1 cellular context compared by ENCODE assay signal in the genomic region with DNA sequence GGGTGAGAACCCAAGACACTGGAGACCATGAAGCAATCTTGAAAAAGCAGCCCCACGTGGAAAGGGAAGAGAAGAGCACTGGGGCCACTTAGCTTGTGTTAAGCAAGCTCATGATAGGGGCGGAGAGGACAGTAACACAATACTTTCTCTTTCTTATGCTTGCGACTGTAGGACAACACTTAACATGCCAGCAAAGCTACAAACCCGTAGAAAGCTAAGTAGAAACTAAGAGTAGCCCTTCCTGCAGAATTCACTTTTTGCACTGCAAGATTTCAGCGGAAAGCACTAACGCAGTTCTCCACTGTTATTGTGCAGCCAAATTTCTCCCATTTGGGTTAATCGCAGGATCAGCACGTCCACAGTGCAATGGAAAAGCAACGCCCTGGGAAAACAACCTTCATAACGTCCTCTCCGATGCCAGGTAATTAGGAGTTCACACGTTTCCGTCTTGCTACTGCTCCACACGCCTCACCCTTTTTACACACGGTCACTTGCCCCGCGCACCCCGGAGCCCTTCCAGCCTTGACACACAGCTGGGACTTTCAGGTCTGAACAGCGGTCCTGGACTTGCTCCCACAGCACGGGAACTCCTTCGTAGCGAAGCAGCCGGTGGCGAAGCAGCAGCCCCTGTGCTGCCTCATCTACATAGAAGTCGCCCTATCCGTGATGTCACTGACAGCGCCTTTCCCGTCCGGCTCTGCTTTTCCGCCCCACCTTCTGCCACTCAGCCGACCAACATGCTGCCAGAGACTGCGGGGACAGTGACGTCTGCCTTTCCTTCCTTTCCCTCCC.
TF ChIP-seq lines count a peak whose summit lies in the region.

No MANE protein-coding gene starts in this region.

TF ChIP-seq in GM12878, 131 proteins besides CTCF, POLR2A, EP300 and RAD21 (continued from another document):
- TF ChIP-seq ZBTB40 (IDR thresholded peaks at IDR 0.05; ENCODE audit: borderline replicate concordance) (no peak), YY1 (IDR thresholded peaks at IDR 0.05; ENCODE audit: low read depth, low read length) (peak; percentile 87), ZNF384 (IDR thresholded peaks at IDR 0.05; ENCODE audit: borderline replicate concordance, low read depth, low read length) (no peak), SMC3 (IDR thresholded peaks at IDR 0.05; ENCODE audit: borderline replicate concordance, low read length) (no peak), ZBED1 (IDR thresholded peaks at IDR 0.05; ENCODE audit: borderline replicate concordance) (peak; percentile 100), PBX3 (IDR thresholded peaks at IDR 0.05; ENCODE audit: insufficient replicate concordance, low read depth, low read length) (peak; percentile 48), JUNB (IDR thresholded peaks at IDR 0.05) (peak; percentile 46), POLR2AphosphoS2 (IDR thresholded peaks at IDR 0.05; ENCODE audit: low read depth, low read length) (peak; percentile 99), GATAD2B (conservative IDR thresholded peaks at IDR 0.05; ENCODE audit: low read depth) (0 out of 2 replicates have a peak, but pooled peaks have one; percentile 40), CREB1 (IDR thresholded peaks at IDR 0.05; ENCODE audit: low read depth) (peak; percentile 93), ZNF217 (IDR thresholded peaks at IDR 0.05) (no peak), SMARCA5 (IDR thresholded peaks at IDR 0.05) (0 out of 2 replicates have a peak, but pooled peaks have one; percentile 17), RAD51 (IDR thresholded peaks at IDR 0.05) (no peak), KDM1A (IDR thresholded peaks at IDR 0.05; ENCODE audit: borderline replicate concordance) (no peak), ESRRA (IDR thresholded peaks at IDR 0.05; ENCODE audit: low read length) (no peak), SREBF2 (IDR thresholded peaks at IDR 0.05; ENCODE audit: low read length) (no peak; the same call in 1 of the 2 replicates), GABPA (IDR thresholded peaks at IDR 0.05; ENCODE audit: low read depth) (0 out of 2 replicates have a peak, but pooled peaks have one; percentile 54), PAX8 (IDR thresholded peaks at IDR 0.05) (no peak), TAF1 (IDR thresholded peaks at IDR 0.05; ENCODE audit: borderline replicate concordance, low read depth, low read length) (peak; percentile 52; the same call in 1 of the 2 replicates)
- TF ChIP-seq, protein P1, sequence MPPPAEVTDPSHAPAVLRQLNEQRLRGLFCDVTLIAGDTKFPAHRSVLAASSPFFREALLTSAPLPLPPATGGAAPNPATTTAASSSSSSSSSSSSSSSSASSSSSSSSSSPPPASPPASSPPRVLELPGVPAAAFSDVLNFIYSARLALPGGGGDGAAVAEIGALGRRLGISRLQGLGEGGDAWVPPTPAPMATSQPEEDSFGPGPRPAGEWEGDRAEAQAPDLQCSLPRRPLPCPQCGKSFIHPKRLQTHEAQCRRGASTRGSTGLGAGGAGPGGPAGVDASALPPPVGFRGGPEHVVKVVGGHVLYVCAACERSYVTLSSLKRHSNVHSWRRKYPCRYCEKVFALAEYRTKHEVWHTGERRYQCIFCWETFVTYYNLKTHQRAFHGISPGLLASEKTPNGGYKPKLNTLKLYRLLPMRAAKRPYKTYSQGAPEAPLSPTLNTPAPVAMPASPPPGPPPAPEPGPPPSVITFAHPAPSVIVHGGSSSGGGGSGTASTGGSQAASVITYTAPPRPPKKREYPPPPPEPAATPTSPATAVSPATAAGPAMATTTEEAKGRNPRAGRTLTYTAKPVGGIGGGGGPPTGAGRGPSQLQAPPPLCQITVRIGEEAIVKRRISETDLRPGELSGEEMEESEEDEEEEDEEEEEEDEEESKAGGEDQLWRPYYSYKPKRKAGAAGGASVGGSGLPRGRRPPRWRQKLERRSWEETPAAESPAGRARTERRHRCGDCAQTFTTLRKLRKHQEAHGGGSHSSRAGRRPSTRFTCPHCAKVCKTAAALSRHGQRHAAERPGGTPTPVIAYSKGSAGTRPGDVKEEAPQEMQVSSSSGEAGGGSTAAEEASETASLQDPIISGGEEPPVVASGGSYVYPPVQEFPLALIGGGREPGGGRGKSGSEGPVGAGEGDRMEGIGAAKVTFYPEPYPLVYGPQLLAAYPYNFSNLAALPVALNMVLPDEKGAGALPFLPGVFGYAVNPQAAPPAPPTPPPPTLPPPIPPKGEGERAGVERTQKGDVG (CRISPR knock-in tag; IDR thresholded peaks at IDR 0.05): peak; percentile 82; the same call in 1 of the 2 replicates
